Comparison of ENCODE assay signal across 1 cellular context in the genomic region with DNA sequence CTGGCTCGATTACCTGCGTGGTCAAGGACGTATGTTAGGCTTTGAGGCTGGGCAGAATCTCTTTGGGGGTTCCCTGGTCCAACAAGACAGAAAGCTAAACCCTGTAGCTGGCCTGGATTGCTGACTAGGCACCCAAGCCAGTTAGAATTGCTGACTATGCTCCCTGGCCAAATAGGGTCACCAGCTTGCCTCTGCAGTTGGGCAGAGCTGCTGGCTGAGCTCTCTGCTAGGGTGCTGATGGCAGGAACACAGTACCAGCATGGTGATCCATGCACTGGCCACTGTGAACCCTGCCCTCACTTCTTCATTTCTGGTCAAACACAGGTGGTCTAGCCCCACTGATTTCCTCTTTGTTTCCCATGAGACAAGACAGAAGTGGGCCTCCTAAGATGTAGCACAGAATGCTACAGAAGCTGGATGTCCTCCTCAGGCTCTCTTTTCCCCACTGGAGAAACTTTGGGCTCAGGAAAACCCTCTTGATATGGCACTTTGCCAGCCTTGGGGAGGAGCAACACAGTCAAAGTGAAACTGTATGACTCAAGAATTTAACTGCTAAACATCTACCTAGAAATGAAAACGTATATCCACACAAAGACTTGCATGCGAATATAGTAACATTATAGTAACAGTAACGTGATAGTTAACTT.
TF ChIP-seq lines count a peak whose summit lies in the region.

No MANE protein-coding gene starts in this region.

TF ChIP-seq in IMR-90, 13 proteins besides CTCF, POLR2A, EP300 and RAD21:
- TF ChIP-seq CEBPB (IDR thresholded peaks at IDR 0.05; ENCODE audit: low read depth, low read length) = no peak
- TF ChIP-seq MAFK (IDR thresholded peaks at IDR 0.05; ENCODE audit: low read depth, low read length) = peak; percentile 75
